Comparison of ENCODE assay signal across 29 cellular contexts in the genomic region with DNA sequence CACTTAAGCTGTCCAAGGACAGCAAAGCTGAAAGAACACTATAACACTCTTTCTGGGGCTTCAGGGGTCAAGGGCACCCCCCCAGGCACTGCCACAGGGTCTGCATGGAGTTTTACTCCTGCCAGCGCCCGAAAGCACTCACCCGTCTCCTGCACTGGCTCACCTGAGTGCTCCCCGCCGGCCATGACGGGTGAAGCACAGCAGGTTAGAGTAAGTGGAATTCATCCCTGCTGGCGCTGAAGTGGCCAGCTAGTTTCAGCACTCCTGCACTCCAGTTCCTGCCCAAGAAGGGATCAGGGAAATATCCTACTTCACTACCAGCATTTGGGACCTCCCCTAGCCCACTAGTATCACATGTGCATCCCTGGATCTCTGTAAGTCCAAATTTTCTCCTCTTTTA.
"Had no signal": no experiment of that assay in that cellular context is flagged by ENCODE, and none has a peak within 500 bp of the region (broad histone marks: within the 10 kb centered on the region; RNA-seq: fewer than 3 reads in every experiment).

No MANE protein-coding gene starts in this region.

- H3K27me3 ChIP-seq: adrenal gland, MG63 had no signal

- H3K9me3 ChIP-seq: adrenal gland, MG63 had no signal

- DNase-seq: activated CD4-positive, alpha-beta T cell treated with anti-CD3 and anti-CD28 coated beads for 36 hours; activated CD4-positive, alpha-beta T cell treated with anti-CD3 and anti-CD28 coated beads, Interleukin-2, amount 10 ng/mL, durations not matched to agents 7 days and 5 days; activated CD4-positive, alpha-beta T cell treated with anti-CD3 and anti-CD28 coated beads, Interleukin-2, amount 50 U/mL, for 48 hours; activated CD8-positive, alpha-beta T cell treated with anti-CD3 and anti-CD28 coated beads, Interleukin-2, amount 10 ng/mL, durations not matched to agents 7 days and 5 days; activated gamma-delta T cell; activated naive CD4-positive, alpha-beta T cell treated with Interleukin-2 at 50 U/mL for 16 hours; activated T-cell treated with anti-CD3 and anti-CD28 coated beads, Interleukin-2, amount 50 U/mL, for 24 hours; adrenal gland; anterior cingulate cortex; central memory CD4-positive, alpha-beta T cell; Kasumi-1; KG1; MG63; NCI-H1092; NCI-H1436 treated with DMSO at 0.1 percent for 48 hours; NCI-H1694 treated with DMSO at 0.1 percent for 48 hours; NCI-H2029; NCI-H345; NCI-H524 treated with DMSO at 0.1 percent for 48 hours; NCI-H748 treated with DMSO at 0.1 percent for 48 hours; NK-92 treated with Interleukin-12 subunit alpha and Interleukin-12 subunit beta, amount 100 ng/mL, for 24 hours; PC-9; T1000 had no signal

- H3K27ac ChIP-seq: adrenal gland, PC-9, RWPE1 had no signal

- H2AFZ ChIP-seq: PC-9 had no signal

- FAIRE-seq: bronchial epithelial cell, RCC 7860 had no signal

- H3K4me2 ChIP-seq: PC-9 had no signal

- ATAC-seq: activated CD4-positive, alpha-beta T cell treated with anti-CD3 and anti-CD28 coated beads for 36 hours; activated CD4-positive, CD25-positive, alpha-beta regulatory T cell treated with anti-CD3 and anti-CD28 coated beads, Interleukin-2, amount 50 U/mL, for 24 hours; activated CD8-positive, alpha-beta T cell treated with anti-CD3 and anti-CD28 coated beads, Interleukin-2, amount 10 ng/mL, durations not matched to agents 7 days and 5 days; activated naive CD4-positive, alpha-beta T cell treated with anti-CD3 and anti-CD28 coated beads, Interleukin-2, amount 50 U/mL, for 72 hours; Right ventricle myocardium inferior had no signal

- H3K4me3 ChIP-seq: adrenal gland, MG63, PC-9 had no signal

- H3K36me3 ChIP-seq: adrenal gland, MG63 had no signal

- H3K4me1 ChIP-seq: adrenal gland had no signal
